In genomic region chr6:95589067-95589466, GRCh38 we compare ENCODE assay signal across 18 cellular contexts. TPM values are rescaled to one million over a fixed set of nuclear protein-coding genes. Genes with fewer than 3 reads are reported as not detected.
DNase-seq lines count a peak whose midpoint lies in the region; ATAC-seq, FAIRE-seq and TF ChIP-seq lines count a peak whose summit lies in the region.
"Had no signal": no experiment of that assay in that cellular context is flagged by ENCODE, and none has a peak within 500 bp of the region (broad histone marks: within the 10 kb centered on the region; RNA-seq: fewer than 3 reads in every experiment).

No MANE protein-coding gene starts in this region.

- no peak overlapping the region for H3K27ac ChIP-seq in A549
- no peak overlapping the region for H3K27ac ChIP-seq in IMR-90 (ENCODE audit: insufficient read depth, low read length)
- no peak overlapping the region for H3K27ac ChIP-seq in H1 (ENCODE audit: low read depth, low read length)
- H3K27ac ChIP-seq in transverse colon, result no peak overlapping the region

- H2AFZ ChIP-seq in IMR-90 (replicated peaks; ENCODE audit: low read length, poor library complexity), result no peak overlapping the region
- no peak overlapping the region for H2AFZ ChIP-seq in H1 (ENCODE audit: low read length)

- BruUV-seq in IMR-90 (replicated peaks; lab: Mats Ljungman, UMichigan), result no TSS peak

- H3K18ac ChIP-seq in IMR-90 (ENCODE audit: low read depth, low read length), result no peak overlapping the region
- H3K18ac ChIP-seq in H1 (ENCODE audit: extremely low read depth, low read length), result no peak overlapping the region

- H3K27me3 ChIP-seq in IMR-90 (ENCODE audit: control insufficient read depth, insufficient read depth, low read length), result no peaks in the 10 kb centered on the region
- no peaks in the 10 kb centered on the region for H3K27me3 ChIP-seq in H1 (replicated peaks in 1 of 4; ENCODE audit: control insufficient read depth in 3 of 4, extremely low read depth in 1 of 4, insufficient read depth in 3 of 4, low read length in 3 of 4)
- H3K27me3 ChIP-seq in transverse colon, result no peaks in the 10 kb centered on the region

- H3K79me2 ChIP-seq in H1 (ENCODE audit: control insufficient read depth in 1 of 2, insufficient read depth in 2 of 2, low read length in 2 of 2), result peaks cover 0 to 7% of the 10 kb centered on the region in 2 experiments; a peak in 2 of 4 replicates

- dilution Hi-C loops in IMR-90 (cut with HindIII; ENCODE audit: low sequenced_read_pairs, unreplicated experiment), result no loop called here

- H2BK15ac ChIP-seq in IMR-90 (ENCODE audit: low read depth, low read length) (no peak overlapping the region), H1 (ENCODE audit: low read length) (no peak overlapping the region)

- H2AK5ac ChIP-seq in IMR-90 (ENCODE audit: low read depth, low read length) (no peak overlapping the region), H1 (ENCODE audit: low read depth, low read length) (no peak overlapping the region)

- no peak for DNase-seq in A549 (ENCODE audit: low read depth in 1 of 2, low spot score in 1 of 2)
- DNase-seq in IMR-90, result no peak
- no peak for DNase-seq in H1 (ENCODE audit: low read depth in 1 of 2, low spot score in 2 of 2)
- peak; percentile 5 for DNase-seq in myocyte (ENCODE audit: low read depth)
- DNase-seq in transverse colon, result no peak
- DNase-seq: 8988T; C1 segment of cervical spinal cord; Calu3; CD4-positive, alpha-beta memory T cell; COR-L47; DMS153; DND-41; GOT3; H7; HCEC 1CT had no signal

- no peak overlapping the region for H2BK120ac ChIP-seq in IMR-90 (ENCODE audit: low read depth, low read length)
- no peak overlapping the region for H2BK120ac ChIP-seq in H1 (replicated peaks; ENCODE audit: low read depth, low read length)

- TF ChIP-seq EP300 in A549 (IDR thresholded peaks at IDR 0.05) (no peak), H1 (IDR thresholded peaks at IDR 0.05; ENCODE audit: borderline replicate concordance in 1 of 2, low read depth in 2 of 2, low read length in 2 of 2) (no peak), transverse colon (IDR thresholded peaks at IDR 0.05; ENCODE audit: low read depth) (no peak)

- H4K20me1 ChIP-seq in IMR-90 (ENCODE audit: insufficient read depth, low read length) (no peaks in the 10 kb centered on the region), H1 (replicated peaks in 1 of 2; ENCODE audit: control insufficient read depth in 1 of 2, insufficient read depth in 2 of 2, low read length in 2 of 2) (no peaks in the 10 kb centered on the region)

- WGBS in A549 (ENCODE audit: missing lambda C conversion rate), result 85% methylated on average over 1 of the region's 1 CpG
- no CpG with 5 or more reads among the region's 1 CpG for WGBS in IMR-90 (ENCODE audit: extremely low coverage in 2 of 2, insufficient read length in 1 of 2), 2 experiments
- WGBS in H1 (ENCODE audit: extremely low coverage in 1 of 2, insufficient coverage in 1 of 2, insufficient read length in 1 of 2, insufficient replicate concordance in 2 of 2, low coverage in 1 of 2, low lambda C conversion rate in 2 of 2, missing lambda C conversion rate in 1 of 2), 2 experiments, result 85% methylated on average over 1 of the region's 1 CpG; no CpG with 5 or more reads in 1 of the 2 experiments
- WGBS in transverse colon (ENCODE audit: low coverage in 1 of 2), 2 donors, result 96 to 100% methylated on average over 1 of the region's 1 CpG

- intact Hi-C loops in IMR-90 (cut with micrococcal nuclease), result no loop called here
- intact Hi-C loops in transverse colon (cut with DNase I; ENCODE audit: low total_unique reads), result no loop called here

- H3K36me3 ChIP-seq in IMR-90 (ENCODE audit: control insufficient read depth, insufficient read depth, low read length) (no peaks in the 10 kb centered on the region), H1 (ENCODE audit: control insufficient read depth in 2 of 4, insufficient read depth in 4 of 4, low read length in 3 of 4) (peaks cover 0 to 5% (median 0%) of the 10 kb centered on the region in 4 experiments; a peak in 2 of 8 replicates), transverse colon (no peaks in the 10 kb centered on the region)

- H2BK5ac ChIP-seq in IMR-90 (ENCODE audit: low read depth, low read length, poor library complexity, severe bottlenecking) (no peak overlapping the region), H1 (ENCODE audit: low read depth, low read length) (no peak overlapping the region)

- H4K91ac ChIP-seq in IMR-90 (ENCODE audit: insufficient read depth, low read depth, low read length) (no peak overlapping the region), H1 (replicated peaks; ENCODE audit: insufficient read length, low read length) (no peak overlapping the region)

- H3K4ac ChIP-seq in IMR-90 (ENCODE audit: low read depth, low read length) (no peak overlapping the region), H1 (replicated peaks; ENCODE audit: insufficient read length, low read depth, low read length) (no peak overlapping the region)

- no peak overlapping the region for H3K9ac ChIP-seq in IMR-90 (ENCODE audit: low read depth, low read length)
- no peak overlapping the region for H3K9ac ChIP-seq in H1 (replicated peaks in 1 of 4; ENCODE audit: extremely low read depth in 1 of 4, low read depth in 3 of 4, low read length in 3 of 4)

- no peak overlapping the region for H3K23ac ChIP-seq in IMR-90 (ENCODE audit: low read depth, low read length)
- H3K23ac ChIP-seq in H1 (ENCODE audit: insufficient read length), result no peak overlapping the region

- peaks cover 0 to 3% of the 10 kb centered on the region in 2 experiments; a peak in 1 of 4 replicates for H3K79me1 ChIP-seq in IMR-90 (ENCODE audit: low read depth in 1 of 2, low read length in 2 of 2)
- H3K79me1 ChIP-seq in H1 (ENCODE audit: low read depth, low read length), result no peaks in the 10 kb centered on the region; the same call in 1 of the 2 replicates

- no peak for ATAC-seq in A549
- ATAC-seq in IMR-90 (ENCODE audit: low read depth), result no peak
- no peak for ATAC-seq in GM21786 (IDR thresholded peaks at IDR 0.05; ENCODE audit: unreplicated experiment)
- no peak for ATAC-seq in GM18498 (IDR thresholded peaks at IDR 0.05; ENCODE audit: unreplicated experiment)

- FAIRE-seq in A549 (lab: Jason Lieb, UNC), result no peak
- FAIRE-seq in H1 (lab: Jason Lieb, UNC), result no peak
- FAIRE-seq: GM12892 had no signal

- no peak for TF ChIP-seq CTCF in A549 (IDR thresholded peaks at IDR 0.05)
- no peak for TF ChIP-seq CTCF in IMR-90 (conservative IDR thresholded peaks at IDR 0.05; ENCODE audit: low read depth, low read length)
- no peak for TF ChIP-seq CTCF in H1 (IDR thresholded peaks at IDR 0.05; ENCODE audit: control extremely low read depth in 1 of 3, insufficient read depth in 1 of 3, low read depth in 1 of 3, low read length in 3 of 3)
- TF ChIP-seq CTCF in transverse colon (IDR thresholded peaks at IDR 0.05), result no peak

- H3K9me1 ChIP-seq in IMR-90 (ENCODE audit: insufficient read depth, low read length), result no peaks in the 10 kb centered on the region

- no peak overlapping the region for H4K5ac ChIP-seq in IMR-90 (ENCODE audit: low read depth, low read length)
- no peak overlapping the region for H4K5ac ChIP-seq in H1 (ENCODE audit: insufficient read length, low read depth, low read length)

- H3K4me3 ChIP-seq in A549 (no peak overlapping the region), IMR-90 (ENCODE audit: insufficient read depth, low read depth, low read length) (no peak overlapping the region), H1 (ENCODE audit: extremely low read depth in 1 of 4, insufficient read depth in 2 of 4, low read depth in 3 of 4, low read length in 4 of 4) (no peak overlapping the region), transverse colon (no peak overlapping the region)

- H2BK12ac ChIP-seq in H1 (ENCODE audit: low read depth, low read length), result no peak overlapping the region

- in situ Hi-C loops in IMR-90 (cut with MboI; ENCODE audit: low sequenced_read_pairs) (no loop called here), transverse colon (cut with MboI; ENCODE audit: low pct_ligation_motif_present in 1 of 4, low pct_unique_long_range_greater_than_20kb in 1 of 4, low sequenced_read_pairs in 3 of 4) (no loop called here)

- peaks cover 11% of the 10 kb centered on the region for H3K4me1 ChIP-seq in A549
- H3K4me1 ChIP-seq in IMR-90 (ENCODE audit: control insufficient read depth, insufficient read depth, low read length), result no peaks in the 10 kb centered on the region
- no peaks in the 10 kb centered on the region for H3K4me1 ChIP-seq in H1 (replicated peaks in 1 of 4; ENCODE audit: control insufficient read depth in 3 of 4, insufficient read depth in 4 of 4, low read length in 3 of 4)
- H3K4me1 ChIP-seq in transverse colon, result peaks cover 0 to 11% (median 2%) of the 10 kb centered on the region in 4 donors

- no peaks in the 10 kb centered on the region for H3K9me3 ChIP-seq in A549
- peaks cover 2% of the 10 kb centered on the region; the same call in 1 of the 2 replicates for H3K9me3 ChIP-seq in IMR-90 (ENCODE audit: control insufficient read depth, insufficient read depth, low read length)
- H3K9me3 ChIP-seq in H1 (ENCODE audit: insufficient read depth in 2 of 2, low read depth in 1 of 2, low read length in 1 of 2), result peaks cover 4 to 7% of the 10 kb centered on the region in 2 experiments; a peak in 3 of 4 replicates
- H3K9me3 ChIP-seq in transverse colon, result peaks cover 4 to 9% of the 10 kb centered on the region in 2 donors

- H2BK20ac ChIP-seq in IMR-90 (ENCODE audit: low read depth, low read length) (no peak overlapping the region), H1 (ENCODE audit: low read length) (no peak overlapping the region)

- CTCF ChIA-PET in A549 (lab: Yijun Ruan, JAX), result no interaction called here
- CTCF ChIA-PET in IMR-90 (lab: Yijun Ruan, JAX), result interaction anchor here (1.1 kb wide), 1 partner anchor 17 kb away, joined by 3 read pairs; no protein-coding TSS in a partner anchor
- CTCF ChIA-PET in H1 (lab: Charles Lee; ENCODE audit: partially characterized antibody), result no interaction called here

- H3K56ac ChIP-seq in IMR-90 (ENCODE audit: extremely low read depth, insufficient read depth, low read length), result no peak overlapping the region
- no peak overlapping the region for H3K56ac ChIP-seq in H1 (replicated peaks; ENCODE audit: insufficient read length, low read depth, low read length)

- TF ChIP-seq RAD21 in A549 (conservative IDR thresholded peaks at IDR 0.05 in 1 of 2, IDR thresholded peaks at IDR 0.05 in 1 of 2) (no peak), IMR-90 (IDR thresholded peaks at IDR 0.05; ENCODE audit: low read length) (no peak), H1 (IDR thresholded peaks at IDR 0.05 in 1 of 2, conservative IDR thresholded peaks at IDR 0.05 in 1 of 2; ENCODE audit: low read depth in 2 of 2, low read length in 2 of 2) (no peak)

- no peaks in the 10 kb centered on the region for H3K23me2 ChIP-seq in H1 (ENCODE audit: low read depth, low read length)

- H3K14ac ChIP-seq in IMR-90 (replicated peaks; ENCODE audit: low read depth, low read length) (no peak overlapping the region), H1 (ENCODE audit: insufficient read length) (no peak overlapping the region)

- TF ChIP-seq POLR2A in A549 (IDR thresholded peaks at IDR 0.05; ENCODE audit: low read length) (no peak), IMR-90 (IDR thresholded peaks at IDR 0.05; ENCODE audit: low read depth, low read length) (no peak), H1 (IDR thresholded peaks at IDR 0.05; ENCODE audit: control extremely low read depth in 1 of 2, low read depth in 2 of 2, low read length in 2 of 2) (no peak), transverse colon (IDR thresholded peaks at IDR 0.05) (no peak)

- POLR2A ChIA-PET in A549 (lab: Yijun Ruan, JAX), result no interaction called here
- POLR2A ChIA-PET in IMR-90 (lab: Charles Lee; ENCODE audit: unreplicated experiment), result no interaction called here
- POLR2A ChIA-PET in H1 (lab: Charles Lee; ENCODE audit: partially characterized antibody), result no interaction called here

- H3K4me2 ChIP-seq in A549, result no peak overlapping the region
- H3K4me2 ChIP-seq in IMR-90 (ENCODE audit: low read depth, low read length), result no peak overlapping the region
- no peak overlapping the region for H3K4me2 ChIP-seq in H1 (ENCODE audit: insufficient read depth in 1 of 2, low read depth in 2 of 2, low read length in 2 of 2)

- H4K8ac ChIP-seq in IMR-90 (ENCODE audit: low read depth in 2 of 2, low read length in 2 of 2) (no peak overlapping the region), H1 (ENCODE audit: extremely low read depth, insufficient read depth, low read length) (no peak overlapping the region)

- H2AK9ac ChIP-seq in IMR-90 (replicated peaks; ENCODE audit: low read depth, low read length, poor library complexity), result no peak overlapping the region

RNA-seq across cellular contexts. Expression of gene MANEA, which starts 11.7 kb away (rescaled TPM):
- 8.9 and 13.3 TPM in 2 replicates for polyA plus RNA-seq in A549 (2011; rRNA removed)
- 1.2 and 1.5 TPM in 2 replicates for polyA plus RNA-seq in A549 (2012; cell fraction: cytosol; rRNA removed)
- 0.61 and 0.91 TPM in 2 replicates for polyA plus RNA-seq in A549 (2012; cell fraction: nucleus; rRNA removed)
- polyA plus RNA-seq in A549 (2017; fragmentation: RNase III; extraction: RNeasy Plus Mini Kit Qiagen cat#74134 plus additional on column Dnase treatment), result 3.8 to 4.6 TPM (median 4.0 TPM) in 3 replicates
- 2.9 and 3.3 TPM in 2 replicates for polyA minus RNA-seq in A549 (2011; rRNA and poly(A)+ RNA removed)
- total RNA-seq in IMR-90 (2012; rRNA removed), result 9.0 and 11.9 TPM in 2 replicates
- 3.1 and 3.9 TPM in 2 replicates for polyA plus RNA-seq in IMR-90 (2012; rRNA removed)
- 0.31 and 0.64 TPM in 2 replicates for polyA plus RNA-seq in IMR-90 (2012; cell fraction: cytosol; rRNA removed)
- 0.11 and 1.9 TPM in 2 replicates for polyA plus RNA-seq in IMR-90 (2012; cell fraction: nucleus; rRNA removed; ENCODE audit: low replicate concordance)
- 8.4 and 10.4 TPM in 2 replicates for total RNA-seq in H1 (2021; fragmentation: NEBNext Ultra II Directional; extraction: Animal tissue kit (Norgen Biotek cat#: 25700))
- 1.4 and 2.8 TPM in 2 replicates for polyA plus RNA-seq in H1 (2011; rRNA removed)
- 2.5 TPM for polyA plus RNA-seq in H1 (2011; cell fraction: cytosol; rRNA removed)
- polyA plus RNA-seq in H1 (2011; cell fraction: nucleus; rRNA removed), result 0.78 TPM
- polyA plus RNA-seq in H1 (2012, experiment 1 of 2), result 1.9 to 3.7 TPM (median 2.1 TPM) in 4 replicates
- polyA plus RNA-seq in H1 (2012, experiment 2 of 2), result 0.75 TPM
- 10.1 TPM for polyA plus RNA-seq in H1 (2013, experiment 1 of 2)
- polyA plus RNA-seq in H1 (2013, experiment 2 of 2), result 10.0 TPM
- 2.3 and 6.4 TPM in 2 replicates for polyA minus RNA-seq in H1 (2011; rRNA and poly(A)+ RNA removed)
- polyA minus RNA-seq in H1 (2011; cell fraction: cytosol; rRNA and poly(A)+ RNA removed), result 2.3 TPM
- polyA minus RNA-seq in H1 (2011; cell fraction: nucleus; rRNA and poly(A)+ RNA removed), result 9.5 TPM
- total RNA-seq in myocyte, result 10.2 and 12.5 TPM in 2 replicates
- 3.6 TPM for polyA plus RNA-seq in myocyte (2012)
- total RNA-seq in transverse colon, result 1 to 10 TPM in 2 of 4 donors, under 1 TPM in 2; 0.37 to 8.7 (median 3.3) TPM

Comparison
In these comparisons a context has a peak if more than half of its experiments do, and no peak if none do; other contexts are left out.
1. Of the 18 proteins assayed by ChIP-seq in both H1 and A549: peak only in H1: none; only in A549: none; in both: MAFK; in neither: 17.